In genomic region chr5:138180183-138180782, GRCh38 we compare ENCODE assay signal across 8 cellular contexts. TPM values are rescaled to one million over a fixed set of nuclear protein-coding genes. Genes with fewer than 3 reads are reported as not detected.
A peak's percentile ranks its signal among the peaks of the same experiment; 100 is the strongest.
DNase-seq lines count a peak whose midpoint lies in the region; ATAC-seq and TF ChIP-seq lines count a peak whose summit lies in the region.

No MANE protein-coding gene starts in this region.

- H3K4me2 ChIP-seq in mesendoderm (ENCODE audit: low read length), result peak overlapping the region; percentile 56

- no peak overlapping the region for H2AK5ac ChIP-seq in mesendoderm (ENCODE audit: low read length)

- no peak overlapping the region for H4K8ac ChIP-seq in mesendoderm (ENCODE audit: low read depth, low read length)

- H3K36me3 ChIP-seq in mesendoderm (ENCODE audit: control insufficient read depth, insufficient read depth, low read length), result peaks cover 26% of the 10 kb centered on the region

- H3K27ac ChIP-seq in mesendoderm (ENCODE audit: low read depth, low read length), result no peak overlapping the region

- peak; percentile 78 for DNase-seq in DMS53 treated with DMSO at 0.1 percent for 48 hours (lab: John Stamatoyannopoulos, UW; ENCODE audit: unreplicated experiment)
- peak; percentile 73 for DNase-seq in HT1080 (ENCODE audit: low read depth)
- DNase-seq in NCI-H82 treated with DMSO at 0.1 percent for 48 hours (lab: John Stamatoyannopoulos, UW; ENCODE audit: unreplicated experiment), result peak; percentile 21
- peak; percentile 38 for DNase-seq in brain pericyte (ENCODE audit: low read depth, low spot score)
- DNase-seq in mesendoderm, result peak; percentile 77
- DNase-seq in GOT3 (lab: John Stamatoyannopoulos, UW), result no peak

- no peaks in the 10 kb centered on the region for H3K27me3 ChIP-seq in mesendoderm (ENCODE audit: insufficient read depth, low read length, poor library complexity)

- H3K79me2 ChIP-seq in mesendoderm (ENCODE audit: control insufficient read depth, insufficient read depth, low read length), result peaks cover 19% of the 10 kb centered on the region

- ATAC-seq in GM18505 (IDR thresholded peaks at IDR 0.05; ENCODE audit: unreplicated experiment) (no peak), GM19023 (IDR thresholded peaks at IDR 0.05; ENCODE audit: unreplicated experiment) (no peak)

- H2BK15ac ChIP-seq in mesendoderm (replicated peaks; ENCODE audit: low read depth), result no peak overlapping the region

- TF ChIP-seq POLR2A in GM18505 (IDR thresholded peaks at IDR 0.05; ENCODE audit: borderline replicate concordance, extremely low read depth, insufficient read depth, insufficient read length), result no peak

- H4K5ac ChIP-seq in mesendoderm (ENCODE audit: low read length), result no peak overlapping the region

- WGBS in mesendoderm (ENCODE audit: extremely low coverage, insufficient coverage, low lambda C conversion rate), result no CpG with 5 or more reads among the region's 5 CpGs

- no peak overlapping the region for H3K56ac ChIP-seq in mesendoderm (ENCODE audit: low read length)

- no peak overlapping the region for H3K23ac ChIP-seq in mesendoderm (ENCODE audit: low read length)

- no peak overlapping the region for H2BK120ac ChIP-seq in mesendoderm (ENCODE audit: low read depth, low read length)

- peaks cover 9% of the 10 kb centered on the region for H3K79me1 ChIP-seq in mesendoderm (ENCODE audit: low read length)

- peaks cover 4% of the 10 kb centered on the region for H3K4me1 ChIP-seq in mesendoderm (ENCODE audit: control insufficient read depth, low read depth, low read length)

- peak overlapping the region; percentile 26 for H3K4me3 ChIP-seq in mesendoderm (ENCODE audit: low read length)

- H3K9ac ChIP-seq in mesendoderm (ENCODE audit: low read length), result peak overlapping the region; percentile 85

- H2BK5ac ChIP-seq in mesendoderm (ENCODE audit: low read length), result no peak overlapping the region

- H3K18ac ChIP-seq in mesendoderm (ENCODE audit: low read length), result no peak overlapping the region

- no peak overlapping the region for H3K4ac ChIP-seq in mesendoderm (ENCODE audit: low read depth, low read length)

RNA-seq across cellular contexts. Expression of gene KIF20A, which starts 1.4 kb away (rescaled TPM):
- 99.6 and 107 TPM in 2 replicates for total RNA-seq in HT1080 (2014; rRNA removed; shearing (Covaris generic))
- 56.1 and 62.3 TPM in 2 replicates for polyA plus RNA-seq in HT1080 (2015; cell fraction: cytosol; rRNA removed)
- 139 and 159 TPM in 2 replicates for polyA plus RNA-seq in HT1080 (2015; cell fraction: nucleus; rRNA removed)
- 55.9 TPM for polyA plus RNA-seq in mesendoderm (2013, experiment 1 of 2)
- polyA plus RNA-seq in mesendoderm (2013, experiment 2 of 2), result 56.5 TPM

RNA-seq across cellular contexts. Expression of gene BRD8, which starts 1.9 kb away (rescaled TPM):
- 48.9 and 59.1 TPM in 2 replicates for total RNA-seq in HT1080 (2014; rRNA removed; shearing (Covaris generic))
- polyA plus RNA-seq in HT1080 (2015; cell fraction: cytosol; rRNA removed), result 32.1 and 35.7 TPM in 2 replicates
- 236 and 256 TPM in 2 replicates for polyA plus RNA-seq in HT1080 (2015; cell fraction: nucleus; rRNA removed)
- polyA plus RNA-seq in mesendoderm (2013, experiment 1 of 2), result 50.3 TPM
- 45.1 TPM for polyA plus RNA-seq in mesendoderm (2013, experiment 2 of 2)

RNA-seq across cellular contexts. Expression of gene CDC23, which starts 32.8 kb away (rescaled TPM):
- total RNA-seq in HT1080 (2014; rRNA removed; shearing (Covaris generic)), result 55.0 and 56.1 TPM in 2 replicates
- 29.2 and 35.9 TPM in 2 replicates for polyA plus RNA-seq in HT1080 (2015; cell fraction: cytosol; rRNA removed)
- 69.2 and 77.4 TPM in 2 replicates for polyA plus RNA-seq in HT1080 (2015; cell fraction: nucleus; rRNA removed)
- polyA plus RNA-seq in mesendoderm (2013, experiment 1 of 2), result 31.8 TPM
- polyA plus RNA-seq in mesendoderm (2013, experiment 2 of 2), result 32.9 TPM

RNA-seq across cellular contexts. Expression of gene NME5, which starts 41.1 kb away (rescaled TPM):
- not detected in 2 replicates for total RNA-seq in HT1080 (2014; rRNA removed; shearing (Covaris generic))
- 0.40 and 0.49 TPM in 2 replicates for polyA plus RNA-seq in HT1080 (2015; cell fraction: cytosol; rRNA removed)
- 0.57 and 1.4 TPM in 2 replicates for polyA plus RNA-seq in HT1080 (2015; cell fraction: nucleus; rRNA removed)
- 2.9 TPM for polyA plus RNA-seq in mesendoderm (2013, experiment 1 of 2)
- 3.0 TPM for polyA plus RNA-seq in mesendoderm (2013, experiment 2 of 2)
